In genomic region chr4:40910706-40911105, GRCh38 we compare ENCODE assay signal across 1 cellular context.
TF ChIP-seq lines count a peak whose summit lies in the region.

No MANE protein-coding gene starts in this region.

TF ChIP-seq in HCT116, 20 proteins besides CTCF, POLR2A, EP300 and RAD21 (continued from another document):
- TF ChIP-seq REST (IDR thresholded peaks at IDR 0.05; ENCODE audit: low read depth) (no peak), YY1 (IDR thresholded peaks at IDR 0.05; ENCODE audit: extremely low read depth, insufficient replicate concordance, low read depth, low read length) (no peak)
